9 cellular contexts compared by ENCODE assay signal in the genomic region with DNA sequence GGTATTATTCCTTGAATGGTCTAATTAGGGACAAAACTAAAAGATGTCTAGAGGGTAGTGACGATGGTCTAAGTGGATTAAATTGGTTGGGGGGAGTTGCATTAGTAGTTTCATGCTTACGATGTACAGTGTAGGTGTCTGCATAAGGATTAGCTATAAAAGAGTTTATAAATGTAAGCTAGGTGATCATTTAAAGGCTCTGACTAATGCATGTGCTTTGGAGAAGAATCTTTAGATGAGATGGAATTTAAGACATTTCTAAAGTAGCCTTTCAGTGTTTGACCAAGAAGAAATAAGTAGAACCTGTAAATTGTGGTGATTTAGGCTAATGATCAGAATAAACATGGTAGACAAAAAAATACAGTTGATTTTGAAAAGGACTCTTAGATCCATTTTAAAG. TPM values are rescaled to one million over a fixed set of nuclear protein-coding genes. Genes with fewer than 3 reads are reported as not detected.
"Had no signal": no experiment of that assay in that cellular context is flagged by ENCODE, and none has a peak within 500 bp of the region (broad histone marks: within the 10 kb centered on the region; RNA-seq: fewer than 3 reads in every experiment).

No MANE protein-coding gene starts in this region.

- H3K27ac ChIP-seq: GM23248, HL-60 had no signal

- ATAC-seq: HepG2 had no signal

- H2AFZ ChIP-seq: GM23248 had no signal

- H3K4me3 ChIP-seq: GM23248 had no signal

- DNase-seq: GM23248, GOT3, H9, HCEC 1CT, HFFc6, KG1 had no signal

- FAIRE-seq: HepG2 had no signal

- H3K9ac ChIP-seq: GM23248 had no signal

RNA-seq across cellular contexts. Expression of a gene that starts 7.4 kb away (rescaled TPM):
- total RNA-seq: HepG2 had no signal
- polyA plus RNA-seq: HepG2, IgD-negative memory B cell had no signal
